In genomic region chr21:25457946-25458345, GRCh38 we compare ENCODE assay signal across 21 cellular contexts.
DNase-seq lines count a peak whose midpoint lies in the region; ATAC-seq and TF ChIP-seq lines count a peak whose summit lies in the region.
"Had no signal": no experiment of that assay in that cellular context is flagged by ENCODE, and none has a peak within 500 bp of the region (broad histone marks: within the 10 kb centered on the region; RNA-seq: fewer than 3 reads in every experiment).

No MANE protein-coding gene starts in this region.

- H3K27ac ChIP-seq in ACC112 (ENCODE audit: low read depth, low read length) (peak overlapping the region; percentile 76), foreskin keratinocyte (peak overlapping the region; percentile 86), right atrium auricular region (no peak overlapping the region)
- H3K27ac ChIP-seq in CD4-positive, CD25-positive, alpha-beta regulatory T cell (ENCODE audit: insufficient read depth, low read length, poor library complexity, severe bottlenecking), result peak overlapping the region; percentile 87
- H3K27ac ChIP-seq: tibial artery, VCaP had no signal

- no peak for ATAC-seq in CD4-positive, CD25-positive, alpha-beta regulatory T cell (ENCODE audit: low read depth in 2 of 2)
- ATAC-seq in T-helper 17 cell, result no peak
- no peak for ATAC-seq in foreskin keratinocyte
- ATAC-seq in GM19452 (IDR thresholded peaks at IDR 0.05; ENCODE audit: unreplicated experiment), result no peak

- TF ChIP-seq CTCF in foreskin keratinocyte (conservative IDR thresholded peaks at IDR 0.05), result no peak
- TF ChIP-seq CTCF in right atrium auricular region (IDR thresholded peaks at IDR 0.05), result no peak

- peaks cover 22 to 49% (median 36%) of the 10 kb centered on the region in 4 donors for H3K4me1 Mint-ChIP-seq in CD4-positive, CD25-positive, alpha-beta regulatory T cell
- H3K4me1 Mint-ChIP-seq in T-helper 17 cell, result peaks cover 19% of the 10 kb centered on the region
- H3K4me1 Mint-ChIP-seq: endodermal cell had no signal

- H3K9me3 Mint-ChIP-seq in CD4-positive, CD25-positive, alpha-beta regulatory T cell, result no peaks in the 10 kb centered on the region
- H3K9me3 Mint-ChIP-seq: endodermal cell; T-helper 1 cell treated with Interleukin-12 subunit alpha and Interleukin-12 subunit beta and Interleukin-4 antibody, amounts not matched to agents 30 μg/mL and 1 μg/mL, for 36 hours had no signal

- H2AFZ ChIP-seq in ACC112 (ENCODE audit: low read length, unreplicated experiment), result no peak overlapping the region

- no peaks in the 10 kb centered on the region for H3K79me2 ChIP-seq in ACC112 (ENCODE audit: control insufficient read depth, insufficient read depth, low read length, unreplicated experiment)

- H3K27ac Mint-ChIP-seq in CD4-positive, CD25-positive, alpha-beta regulatory T cell, result peak overlapping the region in 2 of 3 donors; percentile 17 to 74
- H3K27ac Mint-ChIP-seq in T-helper 17 cell, result peak overlapping the region; percentile 92
- H3K27ac Mint-ChIP-seq: endodermal cell had no signal

- no peaks in the 10 kb centered on the region for H3K36me3 ChIP-seq in ACC112 (ENCODE audit: insufficient read depth, low read length)
- H3K36me3 ChIP-seq in CD4-positive, CD25-positive, alpha-beta regulatory T cell (ENCODE audit: control insufficient read depth, insufficient read depth, low read length), result no peaks in the 10 kb centered on the region
- no peaks in the 10 kb centered on the region for H3K36me3 ChIP-seq in right atrium auricular region
- H3K36me3 ChIP-seq: heart right ventricle, tibial artery had no signal

- H3K4me3 ChIP-seq in ACC112 (ENCODE audit: low read depth, low read length) (no peak overlapping the region), right atrium auricular region (no peak overlapping the region)
- H3K4me3 ChIP-seq in CD4-positive, CD25-positive, alpha-beta regulatory T cell (ENCODE audit: low read depth, low read length), result peak overlapping the region; percentile 81
- H3K4me3 ChIP-seq: tibial artery had no signal

- H3K36me3 Mint-ChIP-seq in CD4-positive, CD25-positive, alpha-beta regulatory T cell, result no peaks in the 10 kb centered on the region
- H3K36me3 Mint-ChIP-seq in T-helper 17 cell (ENCODE audit: low read depth), result no peaks in the 10 kb centered on the region
- H3K36me3 Mint-ChIP-seq: immature natural killer cell had no signal

- H3K4me1 ChIP-seq in ACC112 (ENCODE audit: control insufficient read depth, insufficient read depth, low read length, unreplicated experiment), result peaks cover 8% of the 10 kb centered on the region
- H3K4me1 ChIP-seq in CD4-positive, CD25-positive, alpha-beta regulatory T cell (ENCODE audit: control insufficient read depth, insufficient read depth, low read length, poor library complexity, severe bottlenecking), result peaks cover 20% of the 10 kb centered on the region
- peaks cover 4% of the 10 kb centered on the region for H3K4me1 ChIP-seq in foreskin keratinocyte
- no peaks in the 10 kb centered on the region for H3K4me1 ChIP-seq in right atrium auricular region

- no peak overlapping the region for H3K4me3 Mint-ChIP-seq in CD4-positive, CD25-positive, alpha-beta regulatory T cell
- H3K4me3 Mint-ChIP-seq in T-helper 17 cell, result no peak overlapping the region
- H3K4me3 Mint-ChIP-seq: endodermal cell had no signal

- H3K27me3 ChIP-seq in ACC112 (ENCODE audit: insufficient read depth, low read length) (no peaks in the 10 kb centered on the region), foreskin keratinocyte (peaks cover 3% of the 10 kb centered on the region), right atrium auricular region (no peaks in the 10 kb centered on the region)
- no peaks in the 10 kb centered on the region for H3K27me3 ChIP-seq in CD4-positive, CD25-positive, alpha-beta regulatory T cell (ENCODE audit: control insufficient read depth, insufficient read depth, low read length)
- H3K27me3 ChIP-seq: heart right ventricle, tibial artery had no signal

- no peaks in the 10 kb centered on the region for H3K9me3 ChIP-seq in CD4-positive, CD25-positive, alpha-beta regulatory T cell (ENCODE audit: control insufficient read depth in 2 of 2, low read length in 2 of 2)
- H3K9me3 ChIP-seq in T-helper 17 cell (ENCODE audit: control insufficient read depth, low read length, poor library complexity, severe bottlenecking) (no peaks in the 10 kb centered on the region), right atrium auricular region (no peaks in the 10 kb centered on the region)
- H3K9me3 ChIP-seq: heart right ventricle, tibial artery had no signal

- no peaks in the 10 kb centered on the region for H3K27me3 Mint-ChIP-seq in CD4-positive, CD25-positive, alpha-beta regulatory T cell
- no peaks in the 10 kb centered on the region for H3K27me3 Mint-ChIP-seq in T-helper 17 cell

- DNase-seq in CD4-positive, CD25-positive, alpha-beta regulatory T cell, result no peak
- no peak for DNase-seq in T-helper 17 cell
- no peak for DNase-seq in foreskin keratinocyte
- DNase-seq in right atrium auricular region (ENCODE audit: low spot score), result no peak
- DNase-seq in NCI-H1436 treated with DMSO at 0.1 percent for 48 hours (lab: John Stamatoyannopoulos, UW), result no peak
- DNase-seq: activated CD8-positive, alpha-beta memory T cell treated with anti-CD3 and anti-CD28 coated beads for 24 hours; activated effector memory CD4-positive, alpha-beta T cell treated with anti-CD3 and anti-CD28 coated beads, Interleukin-2, amount 50 U/mL, for 16 hours; endodermal cell; H7; heart right ventricle; NCI-H1436; NCI-H2171 treated with DMSO at 0.1 percent for 48 hours; occipital lobe; SHP77; stimulated activated CD4-positive, alpha-beta T cell treated with anti-CD3 and anti-CD28 coated beads, Interleukin-15, amount 100 ng/mL, for 24 hours; tibial artery had no signal

Comparison
In these comparisons a context has a peak if more than half of its experiments do, and no peak if none do; other contexts are left out.
1. H3K27ac ChIP-seq: peak in ACC112 (single experiment), CD4-positive, CD25-positive, alpha-beta regulatory T cell (single experiment) and foreskin keratinocyte (single experiment); none in right atrium auricular region (0 of 2).